Comparison of ENCODE assay signal across 35 cellular contexts in genomic region chr11:22641559-22641958, GRCh38.
"Had no signal": no experiment of that assay in that cellular context is flagged by ENCODE, and none has a peak within 500 bp of the region (broad histone marks: within the 10 kb centered on the region; RNA-seq: fewer than 3 reads in every experiment).

No MANE protein-coding gene starts in this region.

- H3K36me3 ChIP-seq: MG63 had no signal

- H3K27me3 ChIP-seq: MG63 had no signal

- H3K9ac ChIP-seq: KMS-11 had no signal

- DNase-seq: Karpas-422, Kasumi-1, MG63, MM.1S, MV-4-11, NCI-H1048, NCI-H1092, NCI-H1092 treated with DMSO at 0.1 percent for 48 hours, NCI-H1105, NCI-H1105 treated with DMSO at 0.1 percent for 48 hours, NCI-H1417, NCI-H1417 treated with DMSO at 0.1 percent for 48 hours, NCI-H1436, NCI-H1436 treated with DMSO at 0.1 percent for 48 hours, NCI-H146, NCI-H1694, NCI-H1694 treated with DMSO at 0.1 percent for 48 hours, NCI-H187, NCI-H187 treated with DMSO at 0.1 percent for 48 hours, NCI-H1930, NCI-H2029, NCI-H2029 treated with DMSO at 0.1 percent for 48 hours, NCI-H2081, NCI-H2081 treated with DMSO at 0.1 percent for 48 hours, NCI-H2107, NCI-H2171, NCI-H2171 treated with DMSO at 0.1 percent for 48 hours, NCI-H2227 treated with DMSO at 0.1 percent for 48 hours, NCI-H226, NCI-H345, NCI-H446, NCI-H446 treated with DMSO at 0.1 percent for 48 hours, NCI-H510A, NCI-H510A treated with DMSO at 0.1 percent for 48 hours had no signal

- H3K9me3 ChIP-seq: MG63 had no signal

- H3K4me2 ChIP-seq: KMS-11 had no signal

- H3K27ac ChIP-seq: KMS-11 had no signal

- H3K4me3 ChIP-seq: MG63 had no signal
